In genomic region chr17:64262422-64263260, GRCh38 we compare ENCODE assay signal across 8 cellular contexts. TPM values are rescaled to one million over a fixed set of nuclear protein-coding genes. Genes with fewer than 3 reads are reported as not detected.
DNase-seq lines count a peak whose midpoint lies in the region; ATAC-seq and TF ChIP-seq lines count a peak whose summit lies in the region.

TEX2 (minus strand) TSS chr17:64263260; CDS start chr17:64214217, 49,043 bp downstream.

- ATAC-seq in GM21619 (IDR thresholded peaks at IDR 0.05; ENCODE audit: unreplicated experiment) (peak; percentile 28), left lung (peak; percentile 66)

- no peaks in the 10 kb centered on the region for H3K9me3 Mint-ChIP-seq in chondrocyte (ENCODE audit: low read depth)

- no peaks in the 10 kb centered on the region for H3K27me3 ChIP-seq in left lung

- peak within 1 kb of the TSS; percentile 92 for H3K4me3 Mint-ChIP-seq in chondrocyte (ENCODE audit: unreplicated experiment)

- peak; percentile 49 for DNase-seq in G401 (ENCODE audit: low spot score)
- DNase-seq in activated CD4-positive, alpha-beta T cell treated with anti-CD3 and anti-CD28 coated beads for 24 hours (ENCODE audit: low read depth in 2 of 2) = peak; percentile 33 to 43
- DNase-seq in chondrocyte (ENCODE audit: low spot score) = no peak
- DNase-seq in left lung = peak; percentile 65 to 89
- DNase-seq in stimulated activated CD4-positive, alpha-beta T cell treated with anti-CD3 and anti-CD28 coated beads, Interleukin-4, amount 100 ng/mL, for 4 hours = peak; percentile 52 to 55
- no peak for DNase-seq in NCI-H187 (lab: John Stamatoyannopoulos, UW)

- peak within 1 kb of the TSS; percentile 91 to 93 for H3K4me3 ChIP-seq in left lung

- H3K9me3 ChIP-seq in KOPT-K1 (ENCODE audit: insufficient read depth, low read length, poor library complexity, severe bottlenecking) (no peaks in the 10 kb centered on the region), left lung (no peaks in the 10 kb centered on the region)

- peak within 1 kb of the TSS; percentile 94 for H3K27ac Mint-ChIP-seq in chondrocyte (ENCODE audit: unreplicated experiment)

- TF ChIP-seq CTCF in chondrocyte (IDR thresholded peaks at IDR 0.05) = peak; percentile 21
- no peak for TF ChIP-seq CTCF in left lung (IDR thresholded peaks at IDR 0.05)

- in situ Hi-C loops in G401 (cut with HindIII; ENCODE audit: low sequenced_read_pairs) = no loop called here

- no peaks in the 10 kb centered on the region for H3K36me3 Mint-ChIP-seq in chondrocyte (ENCODE audit: low read depth)

- H3K27ac ChIP-seq in KOPT-K1 (ENCODE audit: low read depth, low read length, poor library complexity, severe bottlenecking) (peak within 1 kb of the TSS; percentile 74), left lung (peak within 1 kb of the TSS; percentile 74 to 90)

- H3K36me3 ChIP-seq in KOPT-K1 (ENCODE audit: insufficient read depth, low read length) (no peaks in the 10 kb centered on the region), left lung (no peaks in the 10 kb centered on the region)

- H3K4me1 ChIP-seq in left lung = peaks cover 3 to 36% of the 10 kb centered on the region in 2 donors

- intact Hi-C loops in left lung (cut with DNase I) = loop anchor here in 1 of 2 donors (10.0 kb wide), 1 partner anchor 108 kb away; no protein-coding TSS in a partner anchor

- H3K4me1 Mint-ChIP-seq in chondrocyte (ENCODE audit: low read depth) = peaks cover 36% of the 10 kb centered on the region

- H3K27me3 Mint-ChIP-seq in chondrocyte (ENCODE audit: low read depth) = no peaks in the 10 kb centered on the region

RNA-seq across cellular contexts. Expression of gene TEX2, which starts in this region (rescaled TPM):
- total RNA-seq in G401 (2014; rRNA removed; shearing (Covaris generic)) = 7.4 and 22.7 TPM in 2 replicates
- 45.3 to 119 TPM (median 47.3 TPM) in 3 replicates for total RNA-seq in chondrocyte
- total RNA-seq in left lung = 10 to 100 TPM; 33.3 to 38.2 TPM

Comparison
In these comparisons a context has a peak if more than half of its experiments do, and no peak if none do; other contexts are left out.
1. DNase-seq: peak in G401 (single experiment), activated CD4-positive, alpha-beta T cell treated with anti-CD3 and anti-CD28 coated beads for 24 hours (2 of 2), left lung (2 of 2) and stimulated activated CD4-positive, alpha-beta T cell treated with anti-CD3 and anti-CD28 coated beads, Interleukin-4, amount 100 ng/mL, for 4 hours (2 of 2); none in chondrocyte (single experiment) and NCI-H187 (0 of 2).